1 cellular context compared by ENCODE assay signal in genomic region chr11:65077466-65077865, GRCh38.
TF ChIP-seq lines count a peak whose summit lies in the region.

No MANE protein-coding gene starts in this region.

TF ChIP-seq in HepG2, 621 proteins besides CTCF, POLR2A, EP300 and RAD21:
- TF ChIP-seq ZBTB39 (CRISPR knock-in tag; IDR thresholded peaks at IDR 0.05) (no peak), NR3C1 (CRISPR knock-in tag; IDR thresholded peaks at IDR 0.05) (no peak), ZNF510 (CRISPR knock-in tag; IDR thresholded peaks at IDR 0.05; ENCODE audit: low read depth) (no peak), ZNF138 (CRISPR knock-in tag; IDR thresholded peaks at IDR 0.05; ENCODE audit: low read depth) (no peak), CSRNP1 (CRISPR knock-in tag; IDR thresholded peaks at IDR 0.05) (no peak), ZNF639 (CRISPR knock-in tag; conservative IDR thresholded peaks at IDR 0.05) (no peak), THYN1 (CRISPR knock-in tag; IDR thresholded peaks at IDR 0.05; ENCODE audit: borderline replicate concordance, low read depth) (no peak), SATB2 (CRISPR knock-in tag; IDR thresholded peaks at IDR 0.05) (no peak), ZNF263 (CRISPR knock-in tag; IDR thresholded peaks at IDR 0.05) (no peak)
